22 cellular contexts compared by ENCODE assay signal in the genomic region with DNA sequence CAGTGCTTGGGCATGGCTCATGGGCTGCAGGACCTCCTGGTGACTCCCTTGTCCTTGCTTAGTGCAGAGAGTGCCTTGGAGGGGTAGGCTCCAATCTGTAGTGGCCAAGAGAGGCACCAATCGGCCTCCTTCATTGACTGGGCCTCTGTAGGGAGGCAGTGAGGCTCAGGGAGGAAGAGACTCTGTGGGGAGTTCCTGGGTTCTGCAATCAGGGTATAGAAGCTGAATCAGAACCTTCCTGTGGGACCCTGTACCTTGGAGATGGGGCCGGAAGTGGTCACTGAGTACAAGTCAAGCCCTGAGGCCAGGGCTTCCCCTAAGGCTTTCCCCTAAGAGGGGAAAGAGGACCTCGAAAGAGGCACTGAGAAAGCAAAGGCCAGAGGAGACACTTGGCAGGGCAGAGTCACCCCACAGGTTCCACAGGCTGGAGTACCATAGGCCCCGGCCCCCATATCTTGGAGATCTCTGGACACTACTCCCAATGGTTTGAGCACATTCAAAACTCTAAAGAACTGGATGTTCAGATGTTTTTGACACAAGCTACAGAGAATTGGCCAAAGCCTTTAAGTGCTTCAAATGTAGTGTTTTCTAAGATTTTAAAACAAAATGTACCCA.
DNase-seq lines count a peak whose midpoint lies in the region; ATAC-seq and TF ChIP-seq lines count a peak whose summit lies in the region.
"Had no signal": no experiment of that assay in that cellular context is flagged by ENCODE, and none has a peak within 500 bp of the region (broad histone marks: within the 10 kb centered on the region; RNA-seq: fewer than 3 reads in every experiment).

No MANE protein-coding gene starts in this region.

- no peaks in the 10 kb centered on the region for H3K36me3 ChIP-seq in mesendoderm (ENCODE audit: control insufficient read depth, insufficient read depth, low read length)

- no peak overlapping the region for H3K23ac ChIP-seq in mesendoderm (ENCODE audit: low read length)

- H3K79me1 ChIP-seq in mesendoderm (ENCODE audit: low read length) = no peaks in the 10 kb centered on the region

- H4K5ac ChIP-seq in mesendoderm (ENCODE audit: low read length) = no peak overlapping the region

- CTCF ChIA-PET in GM10248 (lab: Yijun Ruan, JAX) = interaction anchor here (5.9 kb wide), 1 partner anchor 130 kb away, joined by 35 read pairs; no protein-coding TSS in a partner anchor

- ATAC-seq in GM19025 (IDR thresholded peaks at IDR 0.05; ENCODE audit: low read depth, unreplicated experiment) (peak; percentile 44), HG03196 (IDR thresholded peaks at IDR 0.05; ENCODE audit: unreplicated experiment) (peak; percentile 34), GM19351 (IDR thresholded peaks at IDR 0.05; ENCODE audit: unreplicated experiment) (no peak)
- ATAC-seq: esophagus mucosa, left cardiac atrium had no signal

- POLR2A ChIA-PET in GM10248 (lab: Yijun Ruan, JAX) = no interaction called here

- H2AK5ac ChIP-seq in mesendoderm (ENCODE audit: low read length) = no peak overlapping the region

- H3K79me2 ChIP-seq in mesendoderm (ENCODE audit: control insufficient read depth, insufficient read depth, low read length) = no peaks in the 10 kb centered on the region

- H2BK15ac ChIP-seq in mesendoderm (replicated peaks; ENCODE audit: low read depth) = no peak overlapping the region

- H2BK5ac ChIP-seq in mesendoderm (ENCODE audit: low read length) = no peak overlapping the region

- no peaks in the 10 kb centered on the region for H3K4me1 ChIP-seq in mesendoderm (ENCODE audit: control insufficient read depth, low read depth, low read length)

- H3K27ac ChIP-seq in caudate nucleus (ENCODE audit: low read depth, low read length) = peak overlapping the region; percentile 53
- H3K27ac ChIP-seq in mesendoderm (ENCODE audit: low read depth, low read length) = no peak overlapping the region

- H3K27me3 ChIP-seq in mesendoderm (ENCODE audit: insufficient read depth, low read length, poor library complexity) = no peaks in the 10 kb centered on the region

- DNase-seq in GM10248 (ENCODE audit: extremely low spot score) (peak; percentile 50), caudate nucleus (lab: John Stamatoyannopoulos, UW) (no peak), mesendoderm (no peak), NCI-H2196 (lab: John Stamatoyannopoulos, UW; ENCODE audit: unreplicated experiment) (no peak)
- DNase-seq in activated CD8-positive, alpha-beta memory T cell treated with anti-CD3 and anti-CD28 coated beads for 24 hours = no peak
- DNase-seq: activated CD4-positive, alpha-beta T cell treated with anti-CD3 and anti-CD28 coated beads, Interleukin-2, amount 10 ng/mL, durations not matched to agents 7 days and 5 days; activated CD8-positive, alpha-beta memory T cell treated with anti-CD3 and anti-CD28 coated beads, Interleukin-2, amount 50 U/mL, for 4 hours; activated effector memory CD4-positive, alpha-beta T cell treated with Interleukin-2 at 50 U/mL for 16 hours; amygdala; central memory CD4-positive, alpha-beta T cell; DND-41; effector CD8-positive, alpha-beta T cell; HFFc6; left cardiac atrium; NCI-H1417; NCI-H526; SHP77 treated with DMSO at 0.1 percent for 48 hours; small intestine had no signal

- no CpG with 5 or more reads among the region's 4 CpGs for WGBS in mesendoderm (ENCODE audit: extremely low coverage, insufficient coverage, low lambda C conversion rate)

- H3K56ac ChIP-seq in mesendoderm (ENCODE audit: low read length) = no peak overlapping the region

- H4K8ac ChIP-seq in mesendoderm (ENCODE audit: low read depth, low read length) = no peak overlapping the region

- no peak overlapping the region for H3K4me3 ChIP-seq in mesendoderm (ENCODE audit: low read length)

- H3K9ac ChIP-seq in mesendoderm (ENCODE audit: low read length) = no peak overlapping the region

- no peak overlapping the region for H3K4me2 ChIP-seq in mesendoderm (ENCODE audit: low read length)

- no peak for TF ChIP-seq CTCF in GM10248 (IDR thresholded peaks at IDR 0.05; ENCODE audit: control extremely low read depth, extremely low read depth, low read depth, missing control alignments)

- no peak overlapping the region for H3K4ac ChIP-seq in mesendoderm (ENCODE audit: low read depth, low read length)

- H3K18ac ChIP-seq in mesendoderm (ENCODE audit: low read length) = no peak overlapping the region

- H2BK120ac ChIP-seq in mesendoderm (ENCODE audit: low read depth, low read length) = no peak overlapping the region
